In the genomic region with DNA sequence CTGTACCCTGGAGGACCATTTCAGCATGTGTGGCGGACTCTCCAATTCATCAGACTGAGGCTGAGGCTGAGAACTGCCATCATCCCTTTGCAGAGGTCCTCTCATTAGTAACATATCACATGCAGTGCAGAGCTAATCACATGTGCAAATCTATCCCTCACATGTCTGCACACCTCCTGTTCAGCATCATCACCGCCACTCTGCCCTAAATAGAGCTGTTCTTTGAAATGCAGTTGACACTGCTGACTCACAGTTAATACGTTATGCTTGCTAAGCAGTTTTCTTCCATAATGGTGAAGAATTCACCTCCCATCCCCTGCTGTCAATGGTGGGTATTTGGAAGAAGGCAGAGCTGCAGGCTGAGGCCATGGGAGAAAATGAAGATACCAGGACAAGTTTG, we compare ENCODE assay signal across 1 cellular context.
TF ChIP-seq lines count a peak whose summit lies in the region.

No MANE protein-coding gene starts in this region.

TF ChIP-seq in K562, 482 proteins besides CTCF, POLR2A, EP300 and RAD21 (continued from another document):
- TF ChIP-seq HEY1 (CRISPR knock-in tag; IDR thresholded peaks at IDR 0.05; ENCODE audit: borderline replicate concordance) (no peak), PRMT5 (CRISPR knock-in tag; IDR thresholded peaks at IDR 0.05) (no peak), ZNF316 (IDR thresholded peaks at IDR 0.05) (peak; percentile 66), MAFF (IDR thresholded peaks at IDR 0.05; ENCODE audit: low read length) (peak; percentile 15; the same call in 1 of the 2 replicates), NFIX (CRISPR knock-in tag; IDR thresholded peaks at IDR 0.05; ENCODE audit: low read depth) (no peak)
- TF ChIP-seq, protein P1, sequence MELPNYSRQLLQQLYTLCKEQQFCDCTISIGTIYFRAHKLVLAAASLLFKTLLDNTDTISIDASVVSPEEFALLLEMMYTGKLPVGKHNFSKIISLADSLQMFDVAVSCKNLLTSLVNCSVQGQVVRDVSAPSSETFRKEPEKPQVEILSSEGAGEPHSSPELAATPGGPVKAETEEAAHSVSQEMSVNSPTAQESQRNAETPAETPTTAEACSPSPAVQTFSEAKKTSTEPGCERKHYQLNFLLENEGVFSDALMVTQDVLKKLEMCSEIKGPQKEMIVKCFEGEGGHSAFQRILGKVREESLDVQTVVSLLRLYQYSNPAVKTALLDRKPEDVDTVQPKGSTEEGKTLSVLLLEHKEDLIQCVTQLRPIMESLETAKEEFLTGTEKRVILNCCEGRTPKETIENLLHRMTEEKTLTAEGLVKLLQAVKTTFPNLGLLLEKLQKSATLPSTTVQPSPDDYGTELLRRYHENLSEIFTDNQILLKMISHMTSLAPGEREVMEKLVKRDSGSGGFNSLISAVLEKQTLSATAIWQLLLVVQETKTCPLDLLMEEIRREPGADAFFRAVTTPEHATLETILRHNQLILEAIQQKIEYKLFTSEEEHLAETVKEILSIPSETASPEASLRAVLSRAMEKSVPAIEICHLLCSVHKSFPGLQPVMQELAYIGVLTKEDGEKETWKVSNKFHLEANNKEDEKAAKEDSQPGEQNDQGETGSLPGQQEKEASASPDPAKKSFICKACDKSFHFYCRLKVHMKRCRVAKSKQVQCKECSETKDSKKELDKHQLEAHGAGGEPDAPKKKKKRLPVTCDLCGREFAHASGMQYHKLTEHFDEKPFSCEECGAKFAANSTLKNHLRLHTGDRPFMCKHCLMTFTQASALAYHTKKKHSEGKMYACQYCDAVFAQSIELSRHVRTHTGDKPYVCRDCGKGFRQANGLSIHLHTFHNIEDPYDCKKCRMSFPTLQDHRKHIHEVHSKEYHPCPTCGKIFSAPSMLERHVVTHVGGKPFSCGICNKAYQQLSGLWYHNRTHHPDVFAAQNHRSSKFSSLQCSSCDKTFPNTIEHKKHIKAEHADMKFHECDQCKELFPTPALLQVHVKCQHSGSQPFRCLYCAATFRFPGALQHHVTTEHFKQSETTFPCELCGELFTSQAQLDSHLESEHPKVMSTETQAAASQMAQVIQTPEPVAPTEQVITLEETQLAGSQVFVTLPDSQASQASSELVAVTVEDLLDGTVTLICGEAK (IDR thresholded peaks at IDR 0.05), result no peak
- TF ChIP-seq, protein P1 (CRISPR knock-in tag; IDR thresholded peaks at IDR 0.05), result no peak
- TF ChIP-seq, protein P2, sequence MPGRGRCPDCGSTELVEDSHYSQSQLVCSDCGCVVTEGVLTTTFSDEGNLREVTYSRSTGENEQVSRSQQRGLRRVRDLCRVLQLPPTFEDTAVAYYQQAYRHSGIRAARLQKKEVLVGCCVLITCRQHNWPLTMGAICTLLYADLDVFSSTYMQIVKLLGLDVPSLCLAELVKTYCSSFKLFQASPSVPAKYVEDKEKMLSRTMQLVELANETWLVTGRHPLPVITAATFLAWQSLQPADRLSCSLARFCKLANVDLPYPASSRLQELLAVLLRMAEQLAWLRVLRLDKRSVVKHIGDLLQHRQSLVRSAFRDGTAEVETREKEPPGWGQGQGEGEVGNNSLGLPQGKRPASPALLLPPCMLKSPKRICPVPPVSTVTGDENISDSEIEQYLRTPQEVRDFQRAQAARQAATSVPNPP (IDR thresholded peaks at IDR 0.05; ENCODE audit: borderline replicate concordance, insufficient read depth, insufficient read length), result no peak
